Comparison of ENCODE assay signal across 21 cellular contexts in the genomic region with DNA sequence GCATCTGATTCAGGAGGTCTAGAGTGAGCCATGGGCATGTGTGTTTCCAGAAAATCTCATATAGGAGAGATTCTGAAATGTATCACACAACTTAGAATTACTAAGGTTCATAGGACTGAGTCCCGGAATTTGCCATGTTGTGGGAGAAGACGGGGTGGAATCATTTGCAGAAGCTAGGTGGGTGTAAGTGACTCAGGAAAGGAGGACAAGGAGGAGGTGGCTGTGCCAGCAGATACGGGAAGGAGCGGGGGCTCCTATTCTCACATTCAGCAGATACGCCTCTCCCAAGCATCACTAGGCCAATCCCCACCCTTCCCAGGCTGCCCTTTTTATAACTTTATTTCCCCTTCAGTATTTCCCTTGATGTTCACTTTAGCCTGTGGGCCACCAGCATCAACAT.
DNase-seq lines count a peak whose midpoint lies in the region; ATAC-seq and TF ChIP-seq lines count a peak whose summit lies in the region.
"Had no signal": no experiment of that assay in that cellular context is flagged by ENCODE, and none has a peak within 500 bp of the region (broad histone marks: within the 10 kb centered on the region; RNA-seq: fewer than 3 reads in every experiment).

No MANE protein-coding gene starts in this region.

- CTCF ChIA-PET in activated CD8-positive, alpha-beta T cell treated with anti-CD3 and anti-CD28 coated beads for 36 hours (lab: Charles Lee), result interaction anchor here (0.7 to 2.3 kb wide), 31 partner anchors 11 to 816 kb away, joined by 3 to 14 read pairs (median 3); no protein-coding TSS in a partner anchor
- CTCF ChIA-PET in activated CD8-positive, alpha-beta T cell treated with anti-CD3 and anti-CD28 coated beads, Interleukin-2, amount 10 ng/mL, durations not matched to agents 7 days and 5 days (lab: Charles Lee), result interaction anchor here (0.7 to 2.2 kb wide), 15 partner anchors 9 to 398 kb away, joined by 3 to 11 read pairs (median 4); no protein-coding TSS in a partner anchor
- CTCF ChIA-PET in activated CD4-positive, alpha-beta memory T cell treated with anti-CD3 and anti-CD28 coated beads, Interleukin-2, amount 10 ng/mL, durations not matched to agents 7 days and 5 days (lab: Charles Lee), result interaction anchor here (0.6 to 1.7 kb wide), 13 partner anchors 9 to 1216 kb away, joined by 3 to 6 read pairs (median 3); no protein-coding TSS in a partner anchor

- TF ChIP-seq CTCF in activated CD8-positive, alpha-beta T cell treated with anti-CD3 and anti-CD28 coated beads for 36 hours (IDR thresholded peaks at IDR 0.05), result no peak
- no peak for TF ChIP-seq CTCF in lung (IDR thresholded peaks at IDR 0.05; ENCODE audit: control extremely low read depth, extremely low read depth)
- no peak for TF ChIP-seq CTCF in coronary artery (IDR thresholded peaks at IDR 0.05)

- H3K4me1 ChIP-seq in lung (ENCODE audit: control insufficient read depth in 2 of 2, insufficient read depth in 2 of 2, low read length in 2 of 2), result no peaks in the 10 kb centered on the region
- H3K4me1 ChIP-seq: breast epithelium had no signal

- POLR2A ChIA-PET in activated CD8-positive, alpha-beta T cell treated with anti-CD3 and anti-CD28 coated beads for 36 hours (lab: Charles Lee), result interaction anchor here (0.9 kb wide), 1 partner anchor 300 kb away, joined by 3 read pairs; no protein-coding TSS in a partner anchor
- POLR2A ChIA-PET in activated CD8-positive, alpha-beta T cell treated with anti-CD3 and anti-CD28 coated beads, Interleukin-2, amount 10 ng/mL, durations not matched to agents 7 days and 5 days (lab: Charles Lee), result no interaction called here
- POLR2A ChIA-PET in activated CD4-positive, alpha-beta memory T cell treated with anti-CD3 and anti-CD28 coated beads, Interleukin-2, amount 10 ng/mL, durations not matched to agents 7 days and 5 days (lab: Charles Lee), result no interaction called here

- no peaks in the 10 kb centered on the region for H3K36me3 Mint-ChIP-seq in activated CD8-positive, alpha-beta T cell treated with anti-CD3 and anti-CD28 coated beads for 36 hours (ENCODE audit: low read depth)
- no peaks in the 10 kb centered on the region for H3K36me3 Mint-ChIP-seq in activated CD8-positive, alpha-beta T cell treated with anti-CD3 and anti-CD28 coated beads, Interleukin-2, amount 10 ng/mL, durations not matched to agents 7 days and 5 days (ENCODE audit: low read depth)
- H3K36me3 Mint-ChIP-seq in T-helper 17 cell (ENCODE audit: low read depth), result no peaks in the 10 kb centered on the region
- H3K36me3 Mint-ChIP-seq in activated CD4-positive, alpha-beta memory T cell treated with anti-CD3 and anti-CD28 coated beads, Interleukin-2, amount 10 ng/mL, durations not matched to agents 7 days and 5 days (ENCODE audit: low read depth), result no peaks in the 10 kb centered on the region
- H3K36me3 Mint-ChIP-seq: activated naive CD8-positive, alpha-beta T cell; immature natural killer cell had no signal

- no peak for DNase-seq in activated CD8-positive, alpha-beta T cell treated with anti-CD3 and anti-CD28 coated beads for 36 hours
- DNase-seq in activated CD8-positive, alpha-beta T cell treated with anti-CD3 and anti-CD28 coated beads, Interleukin-2, amount 10 ng/mL, durations not matched to agents 7 days and 5 days, result no peak
- DNase-seq in T-helper 17 cell, result no peak
- no peak for DNase-seq in lung (ENCODE audit: low spot score)
- DNase-seq in superior temporal gyrus (ENCODE audit: extremely low spot score), result peak; percentile 45
- DNase-seq in activated CD4-positive, alpha-beta memory T cell treated with anti-CD3 and anti-CD28 coated beads, Interleukin-2, amount 10 ng/mL, durations not matched to agents 7 days and 5 days, result no peak
- no peak for DNase-seq in coronary artery (ENCODE audit: low spot score)
- DNase-seq: NCI-H2171, NCI-H510A had no signal

- H3K4me1 Mint-ChIP-seq in activated CD8-positive, alpha-beta T cell treated with anti-CD3 and anti-CD28 coated beads for 36 hours (ENCODE audit: low read depth), result peaks cover 14% of the 10 kb centered on the region
- H3K4me1 Mint-ChIP-seq in activated CD8-positive, alpha-beta T cell treated with anti-CD3 and anti-CD28 coated beads, Interleukin-2, amount 10 ng/mL, durations not matched to agents 7 days and 5 days (ENCODE audit: low read depth), result no peaks in the 10 kb centered on the region
- peaks cover 6% of the 10 kb centered on the region for H3K4me1 Mint-ChIP-seq in T-helper 17 cell
- no peaks in the 10 kb centered on the region for H3K4me1 Mint-ChIP-seq in activated CD4-positive, alpha-beta memory T cell treated with anti-CD3 and anti-CD28 coated beads, Interleukin-2, amount 10 ng/mL, durations not matched to agents 7 days and 5 days
- H3K4me1 Mint-ChIP-seq: immature natural killer cell had no signal

- peak overlapping the region; percentile 42 for H3K27ac Mint-ChIP-seq in activated CD8-positive, alpha-beta T cell treated with anti-CD3 and anti-CD28 coated beads for 36 hours
- H3K27ac Mint-ChIP-seq in activated CD8-positive, alpha-beta T cell treated with anti-CD3 and anti-CD28 coated beads, Interleukin-2, amount 10 ng/mL, durations not matched to agents 7 days and 5 days, result no peak overlapping the region
- no peak overlapping the region for H3K27ac Mint-ChIP-seq in T-helper 17 cell
- H3K27ac Mint-ChIP-seq in activated CD4-positive, alpha-beta memory T cell treated with anti-CD3 and anti-CD28 coated beads, Interleukin-2, amount 10 ng/mL, durations not matched to agents 7 days and 5 days, result no peak overlapping the region
- H3K27ac Mint-ChIP-seq: activated naive CD8-positive, alpha-beta T cell; HFFc6; immature natural killer cell; T-helper 1 cell treated with Interleukin-12 subunit alpha and Interleukin-12 subunit beta and Interleukin-4 antibody, amounts not matched to agents 30 μg/mL and 1 μg/mL, for 36 hours had no signal

- H3K4me3 Mint-ChIP-seq in activated CD8-positive, alpha-beta T cell treated with anti-CD3 and anti-CD28 coated beads for 36 hours, result no peak overlapping the region
- no peak overlapping the region for H3K4me3 Mint-ChIP-seq in activated CD8-positive, alpha-beta T cell treated with anti-CD3 and anti-CD28 coated beads, Interleukin-2, amount 10 ng/mL, durations not matched to agents 7 days and 5 days
- H3K4me3 Mint-ChIP-seq in T-helper 17 cell, result no peak overlapping the region
- no peak overlapping the region for H3K4me3 Mint-ChIP-seq in activated CD4-positive, alpha-beta memory T cell treated with anti-CD3 and anti-CD28 coated beads, Interleukin-2, amount 10 ng/mL, durations not matched to agents 7 days and 5 days
- H3K4me3 Mint-ChIP-seq: activated naive CD8-positive, alpha-beta T cell; HFFc6; immature natural killer cell; T-helper 1 cell treated with Interleukin-12 subunit alpha and Interleukin-12 subunit beta and Interleukin-4 antibody, amounts not matched to agents 30 μg/mL and 1 μg/mL, for 36 hours had no signal

- no peaks in the 10 kb centered on the region for H3K27me3 ChIP-seq in lung (ENCODE audit: control insufficient read depth, insufficient read depth)
- H3K27me3 ChIP-seq: breast epithelium had no signal

- no peaks in the 10 kb centered on the region for H3K36me3 ChIP-seq in lung (ENCODE audit: control insufficient read depth in 2 of 2, insufficient read depth in 2 of 2, low read length in 2 of 2)
- H3K36me3 ChIP-seq: breast epithelium, neutrophil had no signal

- H3K27me3 Mint-ChIP-seq in activated CD8-positive, alpha-beta T cell treated with anti-CD3 and anti-CD28 coated beads for 36 hours, result peaks cover 9% of the 10 kb centered on the region
- H3K27me3 Mint-ChIP-seq in activated CD8-positive, alpha-beta T cell treated with anti-CD3 and anti-CD28 coated beads, Interleukin-2, amount 10 ng/mL, durations not matched to agents 7 days and 5 days (ENCODE audit: low read depth), result peaks cover 30% of the 10 kb centered on the region
- H3K27me3 Mint-ChIP-seq in T-helper 17 cell, result no peaks in the 10 kb centered on the region
- peaks cover 23% of the 10 kb centered on the region for H3K27me3 Mint-ChIP-seq in activated CD4-positive, alpha-beta memory T cell treated with anti-CD3 and anti-CD28 coated beads, Interleukin-2, amount 10 ng/mL, durations not matched to agents 7 days and 5 days

- H3K9me3 ChIP-seq in T-helper 17 cell (ENCODE audit: control insufficient read depth, low read length, poor library complexity, severe bottlenecking) (no peaks in the 10 kb centered on the region), lung (ENCODE audit: control insufficient read depth in 2 of 2, insufficient read depth in 1 of 2, low read length in 1 of 2) (peaks cover 0 to 2% of the 10 kb centered on the region in 2 donors)
- H3K9me3 ChIP-seq: breast epithelium, neutrophil, SK-N-SH had no signal

- no peak overlapping the region for H3K27ac ChIP-seq in lung (ENCODE audit: low read depth in 1 of 2, low read length in 1 of 2)
- no peak overlapping the region for H3K27ac ChIP-seq in coronary artery
- H3K27ac ChIP-seq: 22Rv1, breast epithelium, C4-2B, epithelial cell of prostate, neutrophil had no signal

- intact Hi-C loops in activated CD8-positive, alpha-beta T cell treated with anti-CD3 and anti-CD28 coated beads for 36 hours (cut with micrococcal nuclease), result loop anchor here (2.0 kb wide), 1 partner anchor 155 kb away; no protein-coding TSS in a partner anchor

- no peak for ATAC-seq in activated CD8-positive, alpha-beta T cell treated with anti-CD3 and anti-CD28 coated beads for 36 hours
- no peak for ATAC-seq in activated CD8-positive, alpha-beta T cell treated with anti-CD3 and anti-CD28 coated beads, Interleukin-2, amount 10 ng/mL, durations not matched to agents 7 days and 5 days
- peak; percentile 21 for ATAC-seq in T-helper 17 cell
- ATAC-seq in lung (ENCODE audit: insufficient read depth, low FRiP score), result peak; percentile 20
- no peak for ATAC-seq in GM21526 (IDR thresholded peaks at IDR 0.05; ENCODE audit: low FRiP score, unreplicated experiment)
- ATAC-seq: PC-3 had no signal

- H3K9me3 Mint-ChIP-seq in activated CD8-positive, alpha-beta T cell treated with anti-CD3 and anti-CD28 coated beads for 36 hours, result no peaks in the 10 kb centered on the region
- H3K9me3 Mint-ChIP-seq in activated CD8-positive, alpha-beta T cell treated with anti-CD3 and anti-CD28 coated beads, Interleukin-2, amount 10 ng/mL, durations not matched to agents 7 days and 5 days (ENCODE audit: insufficient read depth), result no peaks in the 10 kb centered on the region
- no peaks in the 10 kb centered on the region for H3K9me3 Mint-ChIP-seq in activated CD4-positive, alpha-beta memory T cell treated with anti-CD3 and anti-CD28 coated beads, Interleukin-2, amount 10 ng/mL, durations not matched to agents 7 days and 5 days
- H3K9me3 Mint-ChIP-seq: HFFc6; immature natural killer cell; T-helper 1 cell treated with Interleukin-12 subunit alpha and Interleukin-12 subunit beta and Interleukin-4 antibody, amounts not matched to agents 30 μg/mL and 1 μg/mL, for 36 hours had no signal

- 77 to 85% methylated on average over 5 of the region's 5 CpGs for WGBS in lung, 2 donors

- no peak overlapping the region for H3K4me3 ChIP-seq in lung
- H3K4me3 ChIP-seq in coronary artery, result no peak overlapping the region
- H3K4me3 ChIP-seq: breast epithelium had no signal

Comparison
In these comparisons a context has a peak if more than half of its experiments do, and no peak if none do; other contexts are left out.
1. ATAC-seq: peak in T-helper 17 cell (single experiment) and lung (single experiment); none in activated CD8-positive, alpha-beta T cell treated with anti-CD3 and anti-CD28 coated beads for 36 hours (single experiment), activated CD8-positive, alpha-beta T cell treated with anti-CD3 and anti-CD28 coated beads, Interleukin-2, amount 10 ng/mL, durations not matched to agents 7 days and 5 days (single experiment) and GM21526 (single experiment).